21 cellular contexts compared by ENCODE assay signal in genomic region chr3:124291008-124291407, GRCh38.
"Had no signal": no experiment of that assay in that cellular context is flagged by ENCODE, and none has a peak within 500 bp of the region (broad histone marks: within the 10 kb centered on the region; RNA-seq: fewer than 3 reads in every experiment).

No MANE protein-coding gene starts in this region.

- H3K27me3 ChIP-seq: Peyer's patch had no signal

- H3K27ac ChIP-seq: KMS-11, PC-9, Peyer's patch had no signal

- H3K9me2 ChIP-seq: SK-N-SH had no signal

- H3K4me2 ChIP-seq: KMS-11, PC-9, SK-N-SH had no signal

- DNase-seq: Kasumi-1; MM.1S; NCI-H1105; NCI-H1417; NCI-H1436 treated with DMSO at 0.1 percent for 48 hours; NCI-H1694; NCI-H187 treated with DMSO at 0.1 percent for 48 hours; NCI-H2029 treated with DMSO at 0.1 percent for 48 hours; NCI-H2171 treated with DMSO at 0.1 percent for 48 hours; NCI-H345; NCI-H446 treated with DMSO at 0.1 percent for 48 hours; NCI-H510A treated with DMSO at 0.1 percent for 48 hours; NCI-H526; NCI-H748 treated with DMSO at 0.1 percent for 48 hours; NK-92 treated with Interleukin-12 subunit alpha and Interleukin-12 subunit beta, amount 100 ng/mL, for 24 hours; PC-9; Peyer's patch; SHP77; SK-N-SH had no signal

- H2AFZ ChIP-seq: PC-9 had no signal

- H3K9me3 ChIP-seq: Peyer's patch, SK-N-SH had no signal

- ATAC-seq: K562 had no signal

- H3K4me3 ChIP-seq: K562, PC-9, Peyer's patch had no signal

- H3K36me3 ChIP-seq: Peyer's patch had no signal

- H3K9ac ChIP-seq: KMS-11, SK-N-SH had no signal
